1 cellular context compared by ENCODE assay signal in the genomic region with DNA sequence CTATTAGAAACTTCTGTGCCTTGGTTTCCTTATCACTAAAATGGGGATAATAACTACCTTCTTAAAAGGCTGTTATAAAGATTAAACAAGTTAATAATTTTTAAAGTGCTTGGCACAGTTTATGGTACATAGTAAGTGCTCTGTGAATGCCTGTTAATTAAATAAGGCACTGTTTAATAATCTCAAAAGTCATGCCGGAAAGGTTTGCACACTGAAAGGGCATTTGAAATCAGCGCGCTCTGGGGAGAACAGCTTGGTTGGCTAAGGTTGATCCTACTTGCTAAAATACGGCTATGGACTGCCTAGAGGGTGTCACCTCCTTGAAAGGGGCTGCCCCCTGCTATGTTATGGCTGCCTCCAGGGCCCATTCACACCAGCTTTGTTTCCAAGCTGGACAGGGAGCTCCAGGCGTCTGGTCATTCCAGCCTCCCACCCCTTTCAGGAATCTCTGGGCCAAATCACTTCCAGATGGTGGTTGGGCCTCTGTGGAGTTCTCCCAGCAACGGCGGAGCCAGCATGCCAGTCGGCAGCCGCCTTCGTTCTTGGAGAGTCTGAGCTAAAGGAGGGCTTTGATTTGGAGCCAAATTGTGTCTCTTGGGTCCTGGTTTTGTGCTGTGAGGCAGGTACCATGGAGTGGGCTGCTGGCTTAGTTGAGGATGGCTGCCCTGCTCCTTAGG.
TF ChIP-seq lines count a peak whose summit lies in the region.

No MANE protein-coding gene starts in this region.

TF ChIP-seq in HEK293, 187 proteins besides CTCF, POLR2A, EP300 and RAD21 (continued from another document):
- TF ChIP-seq, protein P1, sequence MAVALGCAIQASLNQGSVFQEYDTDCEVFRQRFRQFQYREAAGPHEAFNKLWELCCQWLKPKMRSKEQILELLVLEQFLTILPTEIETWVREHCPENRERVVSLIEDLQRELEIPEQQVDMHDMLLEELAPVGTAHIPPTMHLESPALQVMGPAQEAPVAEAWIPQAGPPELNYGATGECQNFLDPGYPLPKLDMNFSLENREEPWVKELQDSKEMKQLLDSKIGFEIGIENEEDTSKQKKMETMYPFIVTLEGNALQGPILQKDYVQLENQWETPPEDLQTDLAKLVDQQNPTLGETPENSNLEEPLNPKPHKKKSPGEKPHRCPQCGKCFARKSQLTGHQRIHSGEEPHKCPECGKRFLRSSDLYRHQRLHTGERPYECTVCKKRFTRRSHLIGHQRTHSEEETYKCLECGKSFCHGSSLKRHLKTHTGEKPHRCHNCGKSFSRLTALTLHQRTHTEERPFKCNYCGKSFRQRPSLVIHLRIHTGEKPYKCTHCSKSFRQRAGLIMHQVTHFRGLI (tag by site-specific recombination; IDR thresholded peaks at IDR 0.05): 0 out of 2 replicates have a peak, but pooled peaks have one; percentile 23
- TF ChIP-seq BCL11A (tag by site-specific recombination; IDR thresholded peaks at IDR 0.05; ENCODE audit: low read depth) (no peak), ZNF112 (tag by site-specific recombination; IDR thresholded peaks at IDR 0.05) (no peak), ZNF629 (tag by site-specific recombination; IDR thresholded peaks at IDR 0.05) (no peak)
